ENCODE assay signal across 16 cellular contexts in the genomic region with DNA sequence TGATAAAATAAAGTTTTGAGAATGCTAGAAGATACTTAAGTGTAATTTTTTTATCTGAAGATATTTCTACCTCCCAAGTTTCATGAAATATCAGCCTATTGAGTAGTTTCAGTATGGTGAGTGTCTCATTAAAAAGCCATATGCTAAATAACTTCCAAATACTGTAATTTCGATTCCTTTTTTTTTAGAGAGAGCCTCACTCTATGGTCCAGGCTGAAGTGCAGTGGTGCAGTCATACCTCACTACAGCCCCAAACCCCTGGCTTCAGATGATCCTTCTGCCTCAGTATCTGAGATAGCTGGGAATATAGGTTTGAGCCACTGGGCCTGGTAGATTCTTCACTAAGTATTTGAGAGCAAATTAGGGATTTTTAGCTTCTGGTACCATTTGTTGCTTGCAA. TPM values are rescaled to one million over a fixed set of nuclear protein-coding genes. Genes with fewer than 3 reads are reported as not detected.
A peak's percentile ranks its signal among the peaks of the same experiment; 100 is the strongest.
DNase-seq lines count a peak whose midpoint lies in the region; ATAC-seq and TF ChIP-seq lines count a peak whose summit lies in the region.
"Had no signal": no experiment of that assay in that cellular context is flagged by ENCODE, and none has a peak within 500 bp of the region (broad histone marks: within the 10 kb centered on the region; RNA-seq: fewer than 3 reads in every experiment).

No MANE protein-coding gene starts in this region.

- ATAC-seq in CD4-positive, CD25-positive, alpha-beta regulatory T cell (ENCODE audit: low read depth in 2 of 2) = no peak
- peak; percentile 37 for ATAC-seq in GM18511 (IDR thresholded peaks at IDR 0.05; ENCODE audit: unreplicated experiment)
- no peak for ATAC-seq in central memory CD8-positive, alpha-beta T cell (replicated peaks; ENCODE audit: extremely low read depth, poor library complexity, severe bottlenecking)
- ATAC-seq in GM21390 (IDR thresholded peaks at IDR 0.05; ENCODE audit: unreplicated experiment) = no peak
- ATAC-seq in right lobe of liver = no peak
- ATAC-seq: PC-3 had no signal

- H3K27me3 ChIP-seq in CD4-positive, CD25-positive, alpha-beta regulatory T cell (ENCODE audit: control insufficient read depth, insufficient read depth, low read length) = no peaks in the 10 kb centered on the region
- no peaks in the 10 kb centered on the region for H3K27me3 ChIP-seq in right lobe of liver
- H3K27me3 ChIP-seq: adrenal gland; BLaER1 treated with 17β-estradiol and CSF1 and Interleukin-3, amounts not matched to agents 10 nM and 100 nM; esophagus muscularis mucosa; neural progenitor cell had no signal

- no peak for TF ChIP-seq POLR2A in right lobe of liver (IDR thresholded peaks at IDR 0.05)

- peak overlapping the region; percentile 56 to 94 (median 83) for H3K4me3 Mint-ChIP-seq in CD4-positive, CD25-positive, alpha-beta regulatory T cell
- H3K4me3 Mint-ChIP-seq in central memory CD8-positive, alpha-beta T cell = peak overlapping the region; percentile 31
- H3K4me3 Mint-ChIP-seq: neural progenitor cell had no signal

- no peak for TF ChIP-seq CTCF in right lobe of liver (IDR thresholded peaks at IDR 0.05)

- no peaks in the 10 kb centered on the region for H3K9me3 Mint-ChIP-seq in CD4-positive, CD25-positive, alpha-beta regulatory T cell
- no peaks in the 10 kb centered on the region for H3K9me3 Mint-ChIP-seq in central memory CD8-positive, alpha-beta T cell

- H3K27ac ChIP-seq in CD4-positive, CD25-positive, alpha-beta regulatory T cell (ENCODE audit: insufficient read depth, low read length, poor library complexity, severe bottlenecking) = peak overlapping the region; percentile 77
- no peak overlapping the region for H3K27ac ChIP-seq in right lobe of liver
- H3K27ac ChIP-seq: adrenal gland; BLaER1 treated with 17β-estradiol and CSF1 and Interleukin-3, amounts not matched to agents 10 nM and 100 nM; esophagus muscularis mucosa; left ventricle myocardium inferior; neural progenitor cell had no signal

- H3K27me3 Mint-ChIP-seq in CD4-positive, CD25-positive, alpha-beta regulatory T cell = no peaks in the 10 kb centered on the region
- no peaks in the 10 kb centered on the region for H3K27me3 Mint-ChIP-seq in central memory CD8-positive, alpha-beta T cell

- intact Hi-C loops in right lobe of liver (cut with DNase I) = no loop called here

- peaks cover 38 to 85% (median 52%) of the 10 kb centered on the region in 4 donors for H3K4me1 Mint-ChIP-seq in CD4-positive, CD25-positive, alpha-beta regulatory T cell
- H3K4me1 Mint-ChIP-seq in central memory CD8-positive, alpha-beta T cell = peaks cover 46% of the 10 kb centered on the region
- H3K4me1 Mint-ChIP-seq: neural progenitor cell had no signal

- H3K4me3 ChIP-seq in CD4-positive, CD25-positive, alpha-beta regulatory T cell (ENCODE audit: low read depth, low read length) = peak overlapping the region; percentile 82
- no peak overlapping the region for H3K4me3 ChIP-seq in right lobe of liver
- H3K4me3 ChIP-seq: adrenal gland; BLaER1 treated with 17β-estradiol and CSF1 and Interleukin-3, amounts not matched to agents 10 nM and 100 nM; esophagus muscularis mucosa; left ventricle myocardium inferior; neural progenitor cell had no signal

- 67% methylated on average over 1 of the region's 1 CpG for WGBS in right lobe of liver (ENCODE audit: insufficient coverage, low coverage, low lambda C conversion rate, missing lambda C conversion rate)

- no peaks in the 10 kb centered on the region for H3K9me3 ChIP-seq in CD4-positive, CD25-positive, alpha-beta regulatory T cell (ENCODE audit: control insufficient read depth in 2 of 2, low read length in 2 of 2)
- no peaks in the 10 kb centered on the region for H3K9me3 ChIP-seq in right lobe of liver
- H3K9me3 ChIP-seq: adrenal gland, esophagus muscularis mucosa, left ventricle myocardium inferior had no signal

- no peak for DNase-seq in CD4-positive, CD25-positive, alpha-beta regulatory T cell
- peak; percentile 51 for DNase-seq in NAMALWA (ENCODE audit: low spot score)
- DNase-seq in central memory CD8-positive, alpha-beta T cell (ENCODE audit: low spot score in 2 of 2) = no peak
- DNase-seq in dermis blood vessel endothelial cell = no peak
- no peak for DNase-seq in right lobe of liver
- DNase-seq in activated gamma-delta T cell (lab: John Stamatoyannopoulos, UW) = no peak
- DNase-seq: activated CD4-positive, alpha-beta T cell treated with anti-CD3 and anti-CD28 coated beads for 4 hours; adrenal gland; left ventricle myocardium inferior; NCI-H446 treated with DMSO at 0.1 percent for 48 hours; PC-3 had no signal

- peaks cover 4% of the 10 kb centered on the region for H3K36me3 Mint-ChIP-seq in CD4-positive, CD25-positive, alpha-beta regulatory T cell
- peaks cover 38% of the 10 kb centered on the region for H3K36me3 Mint-ChIP-seq in central memory CD8-positive, alpha-beta T cell (ENCODE audit: insufficient read depth)

- peaks cover 82% of the 10 kb centered on the region for H3K4me1 ChIP-seq in CD4-positive, CD25-positive, alpha-beta regulatory T cell (ENCODE audit: control insufficient read depth, insufficient read depth, low read length, poor library complexity, severe bottlenecking)
- peaks cover 0 to 3% (median 0%) of the 10 kb centered on the region in 4 donors for H3K4me1 ChIP-seq in right lobe of liver
- H3K4me1 ChIP-seq: left ventricle myocardium inferior, neural progenitor cell had no signal

- peaks cover 20% of the 10 kb centered on the region for H3K36me3 ChIP-seq in CD4-positive, CD25-positive, alpha-beta regulatory T cell (ENCODE audit: control insufficient read depth, insufficient read depth, low read length)
- no peaks in the 10 kb centered on the region for H3K36me3 ChIP-seq in right lobe of liver
- H3K36me3 ChIP-seq: adrenal gland, neural progenitor cell had no signal

- H3K27ac Mint-ChIP-seq in CD4-positive, CD25-positive, alpha-beta regulatory T cell = peak overlapping the region; percentile 84 to 97 (median 95)
- peak overlapping the region; percentile 97 for H3K27ac Mint-ChIP-seq in central memory CD8-positive, alpha-beta T cell (ENCODE audit: low read depth)
- H3K27ac Mint-ChIP-seq: neural progenitor cell had no signal

RNA-seq across cellular contexts. Expression of gene CDC42SE2, which starts 24.5 kb away (rescaled TPM):
- 241 TPM for total RNA-seq in CD4-positive, CD25-positive, alpha-beta regulatory T cell
- 100 to 1,000 TPM; 351 to 429 (median 379) TPM for polyA plus RNA-seq in CD4-positive, CD25-positive, alpha-beta regulatory T cell
- total RNA-seq in dermis blood vessel endothelial cell (54.6 and 55.5 TPM in 2 replicates), right lobe of liver (10 to 100 TPM; 10.3 to 19.8 (median 15.0) TPM)
